In the genomic region with DNA sequence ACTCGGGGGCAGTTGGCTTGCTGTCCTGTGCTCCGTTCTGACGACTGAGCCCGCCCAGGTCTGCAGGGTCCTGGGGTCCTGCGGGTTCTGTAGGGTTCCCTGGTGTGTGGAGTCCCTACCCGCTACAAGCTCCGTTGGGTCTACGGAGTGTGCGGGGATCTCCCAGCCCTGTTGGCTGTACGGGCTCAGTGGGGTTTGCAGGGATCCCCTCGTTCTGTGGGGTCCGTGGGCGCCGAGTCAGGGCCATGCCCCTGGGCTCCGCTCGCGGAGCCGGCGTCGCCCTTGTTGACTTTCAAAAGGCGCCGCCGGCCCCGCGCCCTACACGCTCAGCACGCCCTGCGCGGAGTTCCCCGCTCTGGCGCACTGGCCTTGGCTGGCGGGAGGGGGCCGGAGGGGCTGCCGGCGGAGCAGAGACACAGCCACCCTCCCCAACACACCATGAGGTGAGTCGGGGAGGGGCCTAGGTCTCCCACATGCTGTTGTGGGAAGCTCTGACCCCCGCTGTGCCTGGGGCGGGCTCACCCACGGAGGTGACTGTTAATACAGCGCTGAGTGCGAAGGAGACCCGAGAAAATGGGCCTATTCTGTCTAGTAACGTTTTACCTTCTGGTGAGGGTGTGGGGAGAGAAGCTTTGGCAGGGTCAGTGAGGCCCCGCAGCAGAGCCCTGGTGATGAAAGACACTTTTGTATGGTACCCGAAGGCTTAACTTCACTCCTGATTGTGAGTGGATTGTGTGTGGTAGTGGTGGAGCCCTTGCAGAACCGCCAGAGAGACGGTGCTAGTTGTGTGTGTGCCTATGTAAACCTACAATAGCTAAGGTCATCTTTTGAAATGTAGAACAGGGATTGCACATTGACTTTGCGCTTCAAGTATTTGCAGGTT, we compare ENCODE assay signal across 1 cellular context.
TF ChIP-seq lines count a peak whose summit lies in the region.

No MANE protein-coding gene starts in this region.

TF ChIP-seq in HepG2, 621 proteins besides CTCF, POLR2A, EP300 and RAD21 (continued from another document):
- TF ChIP-seq, protein P1, sequence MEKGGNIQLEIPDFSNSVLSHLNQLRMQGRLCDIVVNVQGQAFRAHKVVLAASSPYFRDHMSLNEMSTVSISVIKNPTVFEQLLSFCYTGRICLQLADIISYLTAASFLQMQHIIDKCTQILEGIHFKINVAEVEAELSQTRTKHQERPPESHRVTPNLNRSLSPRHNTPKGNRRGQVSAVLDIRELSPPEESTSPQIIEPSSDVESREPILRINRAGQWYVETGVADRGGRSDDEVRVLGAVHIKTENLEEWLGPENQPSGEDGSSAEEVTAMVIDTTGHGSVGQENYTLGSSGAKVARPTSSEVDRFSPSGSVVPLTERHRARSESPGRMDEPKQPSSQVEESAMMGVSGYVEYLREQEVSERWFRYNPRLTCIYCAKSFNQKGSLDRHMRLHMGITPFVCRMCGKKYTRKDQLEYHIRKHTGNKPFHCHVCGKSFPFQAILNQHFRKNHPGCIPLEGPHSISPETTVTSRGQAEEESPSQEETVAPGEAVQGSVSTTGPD (CRISPR knock-in tag; IDR thresholded peaks at IDR 0.05) = no peak
- TF ChIP-seq, protein P2, sequence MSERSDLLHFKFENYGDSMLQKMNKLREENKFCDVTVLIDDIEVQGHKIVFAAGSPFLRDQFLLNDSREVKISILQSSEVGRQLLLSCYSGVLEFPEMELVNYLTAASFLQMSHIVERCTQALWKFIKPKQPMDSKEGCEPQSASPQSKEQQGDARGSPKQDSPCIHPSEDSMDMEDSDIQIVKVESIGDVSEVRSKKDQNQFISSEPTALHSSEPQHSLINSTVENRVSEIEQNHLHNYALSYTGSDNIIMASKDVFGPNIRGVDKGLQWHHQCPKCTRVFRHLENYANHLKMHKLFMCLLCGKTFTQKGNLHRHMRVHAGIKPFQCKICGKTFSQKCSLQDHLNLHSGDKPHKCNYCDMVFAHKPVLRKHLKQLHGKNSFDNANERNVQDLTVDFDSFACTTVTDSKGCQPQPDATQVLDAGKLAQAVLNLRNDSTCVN (CRISPR knock-in tag; IDR thresholded peaks at IDR 0.05; ENCODE audit: borderline replicate concordance) = peak; percentile 69; the same call in 1 of the 2 replicates
- TF ChIP-seq THYN1 (CRISPR knock-in tag; IDR thresholded peaks at IDR 0.05; ENCODE audit: borderline replicate concordance, low read depth) = no peak
- TF ChIP-seq TCF12 (IDR thresholded peaks at IDR 0.05) = no peak
- peak; percentile 68; the same call in 1 of the 2 replicates for TF ChIP-seq TCF12 (CRISPR knock-in tag; IDR thresholded peaks at IDR 0.05)
- TF ChIP-seq, protein P3, sequence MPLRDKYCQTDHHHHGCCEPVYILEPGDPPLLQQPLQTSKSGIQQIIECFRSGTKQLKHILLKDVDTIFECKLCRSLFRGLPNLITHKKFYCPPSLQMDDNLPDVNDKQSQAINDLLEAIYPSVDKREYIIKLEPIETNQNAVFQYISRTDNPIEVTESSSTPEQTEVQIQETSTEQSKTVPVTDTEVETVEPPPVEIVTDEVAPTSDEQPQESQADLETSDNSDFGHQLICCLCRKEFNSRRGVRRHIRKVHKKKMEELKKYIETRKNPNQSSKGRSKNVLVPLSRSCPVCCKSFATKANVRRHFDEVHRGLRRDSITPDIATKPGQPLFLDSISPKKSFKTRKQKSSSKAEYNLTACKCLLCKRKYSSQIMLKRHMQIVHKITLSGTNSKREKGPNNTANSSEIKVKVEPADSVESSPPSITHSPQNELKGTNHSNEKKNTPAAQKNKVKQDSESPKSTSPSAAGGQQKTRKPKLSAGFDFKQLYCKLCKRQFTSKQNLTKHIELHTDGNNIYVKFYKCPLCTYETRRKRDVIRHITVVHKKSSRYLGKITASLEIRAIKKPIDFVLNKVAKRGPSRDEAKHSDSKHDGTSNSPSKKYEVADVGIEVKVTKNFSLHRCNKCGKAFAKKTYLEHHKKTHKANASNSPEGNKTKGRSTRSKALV (CRISPR knock-in tag; IDR thresholded peaks at IDR 0.05) = 0 out of 2 replicates have a peak, but pooled peaks have one; percentile 73
- TF ChIP-seq ZBTB38 (CRISPR knock-in tag; IDR thresholded peaks at IDR 0.05) = peak; percentile 95
- peak; percentile 73 for TF ChIP-seq POLR2AphosphoS5 (IDR thresholded peaks at IDR 0.05; ENCODE audit: low read depth, low read length)
- TF ChIP-seq HDAC2 (CRISPR knock-in tag; IDR thresholded peaks at IDR 0.05) = peak; percentile 86
- TF ChIP-seq, protein P4, sequence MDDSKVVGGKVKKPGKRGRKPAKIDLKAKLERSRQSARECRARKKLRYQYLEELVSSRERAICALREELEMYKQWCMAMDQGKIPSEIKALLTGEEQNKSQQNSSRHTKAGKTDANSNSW (CRISPR knock-in tag; IDR thresholded peaks at IDR 0.05; ENCODE audit: borderline replicate concordance) = no peak
- no peak for TF ChIP-seq ZNF510 (CRISPR knock-in tag; IDR thresholded peaks at IDR 0.05; ENCODE audit: low read depth)
- TF ChIP-seq SPEN (CRISPR knock-in tag; IDR thresholded peaks at IDR 0.05; ENCODE audit: low read depth) = peak; percentile 82
- TF ChIP-seq HHEX (CRISPR knock-in tag; IDR thresholded peaks at IDR 0.05) = no peak
- TF ChIP-seq ZFP90 (CRISPR knock-in tag; IDR thresholded peaks at IDR 0.05; ENCODE audit: borderline replicate concordance) = peak; percentile 73; the same call in 1 of the 2 replicates
